In the genomic region with DNA sequence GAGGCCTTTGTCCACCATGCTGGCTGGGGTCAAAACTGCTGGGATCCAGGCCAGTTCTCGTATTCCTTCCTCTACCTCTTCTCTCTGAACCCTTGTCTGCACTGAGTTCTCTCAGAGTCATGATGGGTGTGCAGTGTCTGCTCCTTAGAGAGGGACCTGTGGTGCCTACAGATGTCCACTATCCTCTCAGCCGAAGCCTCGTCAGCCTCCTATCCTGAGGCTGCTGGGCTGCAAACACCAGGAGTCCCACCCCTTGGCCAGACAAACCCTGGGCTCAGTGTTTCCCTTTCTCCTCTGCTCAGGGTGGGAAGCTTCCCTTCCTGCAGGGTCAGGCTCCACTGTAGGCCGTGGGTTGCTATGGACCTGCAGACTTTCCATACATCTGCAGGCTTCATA, we compare ENCODE assay signal across 12 cellular contexts. TPM values are rescaled to one million over a fixed set of nuclear protein-coding genes. Genes with fewer than 3 reads are reported as not detected.
DNase-seq lines count a peak whose midpoint lies in the region; ATAC-seq and TF ChIP-seq lines count a peak whose summit lies in the region.
"Had no signal": no experiment of that assay in that cellular context is flagged by ENCODE, and none has a peak within 500 bp of the region (broad histone marks: within the 10 kb centered on the region; RNA-seq: fewer than 3 reads in every experiment).

No MANE protein-coding gene starts in this region.

- no peaks in the 10 kb centered on the region for H3K27me3 ChIP-seq in HL-60 (ENCODE audit: insufficient read depth, poor library complexity, severe bottlenecking)
- no peaks in the 10 kb centered on the region for H3K27me3 ChIP-seq in right cardiac atrium (ENCODE audit: control insufficient read depth, insufficient read depth)
- no peaks in the 10 kb centered on the region for H3K27me3 ChIP-seq in ovary

- TF ChIP-seq EP300 in ovary (IDR thresholded peaks at IDR 0.05), result no peak

- H3K4me3 ChIP-seq in HL-60 (replicated peaks; ENCODE audit: insufficient read depth, low read length) (peak overlapping the region; percentile 86), right cardiac atrium (ENCODE audit: low read length) (no peak overlapping the region), ovary (no peak overlapping the region)

- TF ChIP-seq POLR2A in ovary (IDR thresholded peaks at IDR 0.05), result no peak

- H3K27ac ChIP-seq in HL-60 (replicated peaks) (peak overlapping the region; percentile 98), right cardiac atrium (ENCODE audit: low read length) (no peak overlapping the region), ovary (no peak overlapping the region)

- no peaks in the 10 kb centered on the region for H3K9me3 Mint-ChIP-seq in activated CD8-positive, alpha-beta T cell treated with anti-CD3 and anti-CD28 coated beads, Interleukin-2, amount 10 ng/mL, durations not matched to agents 7 days and 5 days (ENCODE audit: insufficient read depth)
- H3K9me3 Mint-ChIP-seq in stimulated activated effector memory CD8-positive, alpha-beta T cell treated with anti-CD3 and anti-CD28 coated beads, Interleukin-12 subunit alpha, Interleukin-12 subunit beta, amount 100 ng/mL, for 72 hours, result no peaks in the 10 kb centered on the region

- peaks cover 4% of the 10 kb centered on the region for H3K4me1 ChIP-seq in right cardiac atrium (ENCODE audit: control insufficient read depth, insufficient read depth, low read length)
- peaks cover 5% of the 10 kb centered on the region for H3K4me1 ChIP-seq in ovary (ENCODE audit: insufficient read depth)

- POLR2A ChIA-PET in activated CD8-positive, alpha-beta T cell treated with anti-CD3 and anti-CD28 coated beads, Interleukin-2, amount 10 ng/mL, durations not matched to agents 7 days and 5 days (lab: Charles Lee), result interaction anchor here (5.8 to 9.5 kb wide), 2 partner anchors 14 to 19 kb away, joined by 42 to 136 read pairs; no protein-coding TSS in a partner anchor

- CTCF ChIA-PET in activated CD8-positive, alpha-beta T cell treated with anti-CD3 and anti-CD28 coated beads, Interleukin-2, amount 10 ng/mL, durations not matched to agents 7 days and 5 days (lab: Charles Lee), result interaction anchor here (1.2 to 4.2 kb wide), 4 partner anchors 9 to 38 kb away, joined by 3 to 22 read pairs (median 18); no protein-coding TSS in a partner anchor

- intact Hi-C loops in right cardiac atrium (cut with DNase I), result no loop called here
- intact Hi-C loops in ovary (cut with DNase I), result no loop called here

- TF ChIP-seq CTCF in HL-60 (IDR thresholded peaks at IDR 0.05; ENCODE audit: insufficient read depth, low read length) (no peak), ovary (IDR thresholded peaks at IDR 0.05) (no peak)

- ATAC-seq in activated CD8-positive, alpha-beta T cell treated with anti-CD3 and anti-CD28 coated beads, Interleukin-2, amount 10 ng/mL, durations not matched to agents 7 days and 5 days, result no peak
- peak; percentile 18 to 28 for ATAC-seq in right cardiac atrium
- ATAC-seq in stimulated activated effector memory CD8-positive, alpha-beta T cell treated with anti-CD3 and anti-CD28 coated beads, Interleukin-12 subunit alpha, Interleukin-12 subunit beta, amount 100 ng/mL, for 72 hours, result no peak
- no peak for ATAC-seq in GM19397 (IDR thresholded peaks at IDR 0.05; ENCODE audit: unreplicated experiment)

- peak overlapping the region; percentile 98 for H3K4me3 Mint-ChIP-seq in activated CD8-positive, alpha-beta T cell treated with anti-CD3 and anti-CD28 coated beads, Interleukin-2, amount 10 ng/mL, durations not matched to agents 7 days and 5 days
- peak overlapping the region; percentile 97 for H3K4me3 Mint-ChIP-seq in stimulated activated effector memory CD8-positive, alpha-beta T cell treated with anti-CD3 and anti-CD28 coated beads, Interleukin-12 subunit alpha, Interleukin-12 subunit beta, amount 100 ng/mL, for 72 hours

- no peak for DNase-seq in HL-60 (ENCODE audit: low read depth in 1 of 2, low spot score in 1 of 2)
- no peak for DNase-seq in activated CD8-positive, alpha-beta T cell treated with anti-CD3 and anti-CD28 coated beads, Interleukin-2, amount 10 ng/mL, durations not matched to agents 7 days and 5 days
- DNase-seq in right cardiac atrium, result peak in 2 of 3 donors; percentile 53 to 62
- no peak for DNase-seq in stimulated activated effector memory CD8-positive, alpha-beta T cell treated with anti-CD3 and anti-CD28 coated beads, Interleukin-12 subunit alpha, Interleukin-12 subunit beta, amount 100 ng/mL, for 72 hours (ENCODE audit: low spot score in 2 of 2)
- no peak for DNase-seq in NOMO-1 treated with dmso at 0.1 percent for 144 hours (lab: John Stamatoyannopoulos, UW; ENCODE audit: unreplicated experiment)
- no peak for DNase-seq in ovary
- no peak for DNase-seq in GF-D8 (lab: John Stamatoyannopoulos, UW)
- DNase-seq: GDM1, NCI-H2171 treated with DMSO at 0.1 percent for 48 hours had no signal

- 51% methylated on average over 4 of the region's 4 CpGs for WGBS in right cardiac atrium
- 88 to 90% (median 90%) methylated on average over 4 of the region's 4 CpGs for WGBS in ovary, 3 donors

- H3K27me3 Mint-ChIP-seq in activated CD8-positive, alpha-beta T cell treated with anti-CD3 and anti-CD28 coated beads, Interleukin-2, amount 10 ng/mL, durations not matched to agents 7 days and 5 days (ENCODE audit: low read depth), result no peaks in the 10 kb centered on the region

- peak overlapping the region; percentile 91 for H3K27ac Mint-ChIP-seq in activated CD8-positive, alpha-beta T cell treated with anti-CD3 and anti-CD28 coated beads, Interleukin-2, amount 10 ng/mL, durations not matched to agents 7 days and 5 days
- H3K27ac Mint-ChIP-seq in stimulated activated effector memory CD8-positive, alpha-beta T cell treated with anti-CD3 and anti-CD28 coated beads, Interleukin-12 subunit alpha, Interleukin-12 subunit beta, amount 100 ng/mL, for 72 hours, result peak overlapping the region; percentile 99

- peaks cover 61% of the 10 kb centered on the region for H3K4me1 Mint-ChIP-seq in activated CD8-positive, alpha-beta T cell treated with anti-CD3 and anti-CD28 coated beads, Interleukin-2, amount 10 ng/mL, durations not matched to agents 7 days and 5 days (ENCODE audit: low read depth)
- H3K4me1 Mint-ChIP-seq in stimulated activated effector memory CD8-positive, alpha-beta T cell treated with anti-CD3 and anti-CD28 coated beads, Interleukin-12 subunit alpha, Interleukin-12 subunit beta, amount 100 ng/mL, for 72 hours, result peaks cover 73% of the 10 kb centered on the region

- H3K36me3 ChIP-seq in ovary, result no peaks in the 10 kb centered on the region

- H3K9me3 ChIP-seq in right cardiac atrium (ENCODE audit: control insufficient read depth, low read length) (no peaks in the 10 kb centered on the region), ovary (no peaks in the 10 kb centered on the region)

- peaks cover 64% of the 10 kb centered on the region for H3K36me3 Mint-ChIP-seq in activated CD8-positive, alpha-beta T cell treated with anti-CD3 and anti-CD28 coated beads, Interleukin-2, amount 10 ng/mL, durations not matched to agents 7 days and 5 days (ENCODE audit: low read depth)
- peaks cover 75% of the 10 kb centered on the region for H3K36me3 Mint-ChIP-seq in stimulated activated effector memory CD8-positive, alpha-beta T cell treated with anti-CD3 and anti-CD28 coated beads, Interleukin-12 subunit alpha, Interleukin-12 subunit beta, amount 100 ng/mL, for 72 hours

RNA-seq across cellular contexts. Expression of a gene that starts 2.3 kb away (rescaled TPM):
- 100 to 1,000 TPM; 108 to 122 TPM for total RNA-seq in activated CD8-positive, alpha-beta T cell treated with anti-CD3 and anti-CD28 coated beads, Interleukin-2, amount 10 ng/mL, durations not matched to agents 7 days and 5 days
- total RNA-seq in right cardiac atrium (1 to 10 TPM; 5.0 to 7.8 (median 7.1) TPM), ovary (10 to 100 TPM in 1 of 7 donors, 1 to 10 TPM in 6; 4.1 to 11.4 (median 7.7) TPM)
- polyA plus RNA-seq in right cardiac atrium (3.6 TPM), ovary (10 to 100 TPM in 1 of 2 donors, 1 to 10 TPM in 1; 4.3 to 14.4 TPM)

RNA-seq across cellular contexts. Expression of a gene that starts 30.0 kb away (rescaled TPM):
- total RNA-seq in activated CD8-positive, alpha-beta T cell treated with anti-CD3 and anti-CD28 coated beads, Interleukin-2, amount 10 ng/mL, durations not matched to agents 7 days and 5 days, result not detected
- total RNA-seq in right cardiac atrium (not detected), ovary (not detected)
- polyA plus RNA-seq in right cardiac atrium (not detected), ovary (not detected)
- total RNA-seq: astrocyte, frontal cortex had no signal

RNA-seq across cellular contexts. Expression of a gene that starts 49.4 kb away (rescaled TPM):
- total RNA-seq in activated CD8-positive, alpha-beta T cell treated with anti-CD3 and anti-CD28 coated beads, Interleukin-2, amount 10 ng/mL, durations not matched to agents 7 days and 5 days, result not detected
- total RNA-seq in right cardiac atrium (1 to 10 TPM; 2.2 to 4.2 (median 3.3) TPM), ovary (1 to 10 TPM in 4 of 7 donors, under 1 TPM in 3; 0.18 to 3.1 (median 1.1) TPM)
- polyA plus RNA-seq in right cardiac atrium (1.5 TPM), ovary (under 1 TPM; 0.53 to 0.62 TPM)

Comparison
In these comparisons a context has a peak if more than half of its experiments do, and no peak if none do; other contexts are left out.
1. DNase-seq: peak in right cardiac atrium (2 of 3); none in HL-60 (0 of 2), activated CD8-positive, alpha-beta T cell treated with anti-CD3 and anti-CD28 coated beads, Interleukin-2, amount 10 ng/mL, durations not matched to agents 7 days and 5 days (single experiment), stimulated activated effector memory CD8-positive, alpha-beta T cell treated with anti-CD3 and anti-CD28 coated beads, Interleukin-12 subunit alpha, Interleukin-12 subunit beta, amount 100 ng/mL, for 72 hours (0 of 2), NOMO-1 treated with dmso at 0.1 percent for 144 hours (single experiment), ovary (0 of 5) and GF-D8 (single experiment).
2. ATAC-seq: peak in right cardiac atrium (2 of 2); none in activated CD8-positive, alpha-beta T cell treated with anti-CD3 and anti-CD28 coated beads, Interleukin-2, amount 10 ng/mL, durations not matched to agents 7 days and 5 days (single experiment), stimulated activated effector memory CD8-positive, alpha-beta T cell treated with anti-CD3 and anti-CD28 coated beads, Interleukin-12 subunit alpha, Interleukin-12 subunit beta, amount 100 ng/mL, for 72 hours (single experiment) and GM19397 (single experiment).
3. RNA of a gene that starts 2.3 kb away (total RNA-seq): 108 to 122 TPM in activated CD8-positive, alpha-beta T cell treated with anti-CD3 and anti-CD28 coated beads, Interleukin-2, amount 10 ng/mL, durations not matched to agents 7 days and 5 days; 4.1 to 11.4 TPM in ovary and 5.0 to 7.8 TPM in right cardiac atrium; every median in the first group is over 4 times any median in the second.